In the genomic region with DNA sequence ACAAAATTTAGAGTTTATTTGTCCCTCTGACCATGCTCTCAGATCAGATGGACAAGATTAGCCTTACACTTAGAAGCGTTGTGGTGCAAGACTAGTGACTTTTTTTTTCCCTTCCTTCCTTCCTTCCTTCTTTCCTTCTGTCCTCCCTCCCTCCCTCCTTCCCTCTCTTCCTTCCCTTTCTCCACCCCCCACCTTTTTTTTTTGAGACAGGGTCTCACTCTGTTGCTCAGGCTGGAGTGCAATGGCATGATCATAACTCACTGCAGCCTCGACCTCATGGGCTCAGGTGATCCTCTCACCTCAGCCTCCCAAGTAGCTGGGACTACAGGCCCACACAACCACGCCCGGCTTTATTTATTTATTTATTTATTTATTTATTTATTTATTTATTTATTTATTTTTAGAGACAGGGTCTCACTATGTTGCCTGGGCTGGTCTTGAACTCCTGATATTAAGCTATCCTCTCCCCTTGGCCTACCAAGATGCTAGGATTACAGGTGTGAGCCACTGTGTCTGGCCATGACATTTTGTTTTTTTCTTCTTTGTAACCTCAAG, we compare ENCODE assay signal across 8 cellular contexts. TPM values are rescaled to one million over a fixed set of nuclear protein-coding genes. Genes with fewer than 3 reads are reported as not detected.
DNase-seq lines count a peak whose midpoint lies in the region; ATAC-seq and TF ChIP-seq lines count a peak whose summit lies in the region.
"Not testable (repeated sequence)": the region's sequence is repeated elsewhere in the genome, so short reads cannot be mapped to it uniquely, and the experiment has no call there.

No MANE protein-coding gene starts in this region.

- DNase-seq in A673 (ENCODE audit: low spot score); HFF-Myc (ENCODE audit: extremely low read depth, low read depth); activated B cell treated with CpG ODN at 0.5 μM for 24 hours; astrocyte of the spinal cord (ENCODE audit: low read depth, low spot score); epithelial cell of esophagus (ENCODE audit: low read depth); immature natural killer cell; natural killer cell treated with Interleukin-12 subunit alpha and Interleukin-12 subunit beta and Interleukin-15 and Interleukin-18, amount 100 ng/mL, for 72 hours (ENCODE audit: low spot score); spleen: not testable (repeated sequence)

- H3K27me3 Mint-ChIP-seq in activated B cell treated with CpG ODN at 0.5 μM for 24 hours; immature natural killer cell (ENCODE audit: low read depth in 3 of 3); natural killer cell treated with Interleukin-12 subunit alpha and Interleukin-12 subunit beta and Interleukin-15 and Interleukin-18, amount 100 ng/mL, for 72 hours: not testable (repeated sequence)

- intact Hi-C loops in A673 (cut with micrococcal nuclease; ENCODE audit: unreplicated experiment); activated B cell treated with CpG ODN at 0.5 μM for 24 hours (cut with micrococcal nuclease); spleen (cut with DNase I; ENCODE audit: low total_unique reads): not testable (repeated sequence)

- not testable (repeated sequence) for TF ChIP-seq CTCF in A673 (conservative IDR thresholded peaks at IDR 0.05; ENCODE audit: low read depth, low read length); HFF-Myc (IDR thresholded peaks at IDR 0.05; ENCODE audit: low read depth, low read length, missing control alignments); activated B cell treated with CpG ODN at 0.5 μM for 24 hours (IDR thresholded peaks at IDR 0.05); astrocyte of the spinal cord (IDR thresholded peaks at IDR 0.05; ENCODE audit: low read depth, low read length); epithelial cell of esophagus (IDR thresholded peaks at IDR 0.05; ENCODE audit: insufficient read depth, low read depth, low read length, missing control alignments); spleen (IDR thresholded peaks at IDR 0.05 in 8 of 11, conservative IDR thresholded peaks at IDR 0.05 in 3 of 11)

- 60 to 66% (median 66%) methylated on average over 4 of the region's 4 CpGs for WGBS in spleen, 5 donors

- H3K27me3 ChIP-seq in A673 (replicated peaks; ENCODE audit: insufficient read depth, low read depth, low read length, poor library complexity) = not testable (repeated sequence)
- H3K27me3 ChIP-seq in spleen (replicated peaks in 1 of 7) = peaks cover 0 to 16% (median 4%) of the 10 kb centered on the region in 7 donors

- H3K27ac ChIP-seq in A673 (ENCODE audit: low read depth, low read length, poor library complexity, severe bottlenecking) = not testable (repeated sequence)
- H3K27ac ChIP-seq in spleen = peak overlapping the region in 3 of 8 donors; percentile 1 to 47 (median 38)

- H3K4me3 Mint-ChIP-seq in activated B cell treated with CpG ODN at 0.5 μM for 24 hours (peak overlapping the region; percentile 90), immature natural killer cell (peak overlapping the region; percentile 82 to 96 (median 90))
- H3K4me3 Mint-ChIP-seq in natural killer cell treated with Interleukin-12 subunit alpha and Interleukin-12 subunit beta and Interleukin-15 and Interleukin-18, amount 100 ng/mL, for 72 hours = peak overlapping the region; percentile 83

- not testable (repeated sequence) for H3K9me3 Mint-ChIP-seq in activated B cell treated with CpG ODN at 0.5 μM for 24 hours; immature natural killer cell; natural killer cell treated with Interleukin-12 subunit alpha and Interleukin-12 subunit beta and Interleukin-15 and Interleukin-18, amount 100 ng/mL, for 72 hours

- H3K4me1 Mint-ChIP-seq in activated B cell treated with CpG ODN at 0.5 μM for 24 hours (peaks cover 33% of the 10 kb centered on the region), immature natural killer cell (peaks cover 13 to 14% of the 10 kb centered on the region in 2 donors)
- H3K4me1 Mint-ChIP-seq in natural killer cell treated with Interleukin-12 subunit alpha and Interleukin-12 subunit beta and Interleukin-15 and Interleukin-18, amount 100 ng/mL, for 72 hours (ENCODE audit: low read depth in 2 of 2) = peaks cover 8 to 20% of the 10 kb centered on the region in 2 donors

- POLR2A ChIA-PET in A673 (lab: Charles Lee; ENCODE audit: low non-redundant PET) = interaction anchor here (0.6 kb wide), 1 partner anchor 9 kb away, joined by 3 read pairs; no protein-coding TSS in a partner anchor
- POLR2A ChIA-PET in activated B cell treated with CpG ODN at 0.5 μM for 24 hours (lab: Charles Lee) = interaction anchor here (0.6 to 1.3 kb wide), 4 partner anchors 22 to 502 kb away, joined by 3 to 20 read pairs (median 5); a partner anchor contains a TSS

- not testable (repeated sequence) for H3K9me3 ChIP-seq in A673 (ENCODE audit: low read depth, low read length, poor library complexity, severe bottlenecking); spleen

- BruUV-seq in A673 (replicated peaks; lab: Mats Ljungman, UMichigan) = not testable (repeated sequence)

- H3K36me3 Mint-ChIP-seq in activated B cell treated with CpG ODN at 0.5 μM for 24 hours (ENCODE audit: low read depth); immature natural killer cell; natural killer cell treated with Interleukin-12 subunit alpha and Interleukin-12 subunit beta and Interleukin-15 and Interleukin-18, amount 100 ng/mL, for 72 hours: not testable (repeated sequence)

- not testable (repeated sequence) for TF ChIP-seq POLR2A in spleen (IDR thresholded peaks at IDR 0.05)

- H3K4me3 ChIP-seq in A673 (ENCODE audit: low read depth, low read length, poor library complexity, severe bottlenecking) = peak overlapping the region; percentile 49
- peak overlapping the region; percentile 44 for H3K4me3 ChIP-seq in HFF-Myc (replicated peaks; ENCODE audit: low read depth, low read length)
- peak overlapping the region; percentile 54 for H3K4me3 ChIP-seq in astrocyte of the spinal cord (ENCODE audit: low read depth, low read length)
- H3K4me3 ChIP-seq in epithelial cell of esophagus (ENCODE audit: low read length) = peak overlapping the region; percentile 52
- H3K4me3 ChIP-seq in spleen = peak overlapping the region; percentile 37 to 75 (median 46)

- H3K36me3 ChIP-seq in A673 (ENCODE audit: insufficient read depth, low read length, poor library complexity, severe bottlenecking); spleen: not testable (repeated sequence)

- H3K4me1 ChIP-seq in A673 (ENCODE audit: insufficient read depth, low read length, poor library complexity, severe bottlenecking) = not testable (repeated sequence)
- peaks cover 5 to 21% (median 16%) of the 10 kb centered on the region in 6 donors for H3K4me1 ChIP-seq in spleen

- ATAC-seq in activated B cell treated with CpG ODN at 0.5 μM for 24 hours (ENCODE audit: low read depth); natural killer cell treated with Interleukin-12 subunit alpha and Interleukin-12 subunit beta and Interleukin-15 and Interleukin-18, amount 100 ng/mL, for 72 hours: not testable (repeated sequence)

- in situ Hi-C loops in astrocyte of the spinal cord (cut with HindIII; ENCODE audit: low sequenced_read_pairs) = not testable (repeated sequence)

- H3K27ac Mint-ChIP-seq in activated B cell treated with CpG ODN at 0.5 μM for 24 hours (peak overlapping the region; percentile 50), immature natural killer cell (peak overlapping the region; percentile 57 to 82 (median 69))
- peak overlapping the region in 1 of 2 donors; percentile 61 for H3K27ac Mint-ChIP-seq in natural killer cell treated with Interleukin-12 subunit alpha and Interleukin-12 subunit beta and Interleukin-15 and Interleukin-18, amount 100 ng/mL, for 72 hours

- CTCF ChIA-PET in A673 (lab: Charles Lee) = interaction anchor here (0.5 to 0.7 kb wide), 2 partner anchors 218 to 1841 kb away, joined by 5 to 7 read pairs; no protein-coding TSS in a partner anchor
- CTCF ChIA-PET in activated B cell treated with CpG ODN at 0.5 μM for 24 hours (lab: Charles Lee) = interaction anchor here (1.0 kb wide), 1 partner anchor 56 kb away, joined by 3 read pairs; no protein-coding TSS in a partner anchor

RNA-seq across cellular contexts. Expression of a gene that starts 17.2 kb away (rescaled TPM):
- 0.81 and 1.3 TPM in 2 replicates for total RNA-seq in A673 (2021)
- total RNA-seq in activated B cell treated with CpG ODN at 0.5 μM for 24 hours = 0.53 and 1.5 TPM in 2 replicates
- polyA plus RNA-seq in immature natural killer cell = 1 to 10 TPM; 1.3 to 6.5 (median 2.8) TPM
- total RNA-seq in natural killer cell treated with Interleukin-12 subunit alpha and Interleukin-12 subunit beta and Interleukin-15 and Interleukin-18, amount 100 ng/mL, for 72 hours = 1 to 10 TPM in 1 of 2 donors, under 1 TPM in 1; 0.78 to 1.1 TPM
- total RNA-seq in spleen = 1 to 10 TPM in 2 of 7 donors, under 1 TPM in 3, not detected in 2; 0.43 to 1.4 (median 0.77) TPM
- 1 to 10 TPM in 2 of 3 donors, under 1 TPM in 1; 0.91 to 1.6 (median 1.3) TPM for polyA plus RNA-seq in spleen

RNA-seq across cellular contexts. Expression of a gene that starts 22.4 kb away (rescaled TPM):
- total RNA-seq in A673 (2021) = 59.3 and 60.6 TPM in 2 replicates
- total RNA-seq in activated B cell treated with CpG ODN at 0.5 μM for 24 hours = 98.5 and 116 TPM in 2 replicates
- 10 to 100 TPM; 69.8 to 98.9 (median 75.0) TPM for polyA plus RNA-seq in immature natural killer cell
- total RNA-seq in natural killer cell treated with Interleukin-12 subunit alpha and Interleukin-12 subunit beta and Interleukin-15 and Interleukin-18, amount 100 ng/mL, for 72 hours = 100 to 1,000 TPM; 111 to 115 TPM
- 100 to 1,000 TPM in 3 of 7 donors, 10 to 100 TPM in 4; 70.9 to 176 (median 98.2) TPM for total RNA-seq in spleen
- polyA plus RNA-seq in spleen = 10 to 100 TPM; 34.5 to 56.1 (median 49.8) TPM

RNA-seq across cellular contexts. Expression of a gene that starts 28.9 kb away (rescaled TPM):
- 6.1 and 8.4 TPM in 2 replicates for total RNA-seq in A673 (2021)
- total RNA-seq in activated B cell treated with CpG ODN at 0.5 μM for 24 hours = 9.2 and 9.3 TPM in 2 replicates
- polyA plus RNA-seq in immature natural killer cell = 1 to 10 TPM in 2 of 3 donors, not detected in 1; 1.9 to 4.7 TPM
- 1 to 10 TPM; 2.7 to 4.3 TPM for total RNA-seq in natural killer cell treated with Interleukin-12 subunit alpha and Interleukin-12 subunit beta and Interleukin-15 and Interleukin-18, amount 100 ng/mL, for 72 hours
- 1 to 10 TPM; 5.3 to 9.2 (median 6.1) TPM for total RNA-seq in spleen
- polyA plus RNA-seq in spleen = 1 to 10 TPM; 4.9 to 5.5 (median 5.0) TPM

RNA-seq across cellular contexts. Expression of a gene that starts 35.9 kb away (rescaled TPM):
- total RNA-seq in A673 (2021) (19.8 and 20.6 TPM in 2 replicates), activated B cell treated with CpG ODN at 0.5 μM for 24 hours (28.5 and 33.4 TPM in 2 replicates), spleen (10 to 100 TPM; 18.7 to 30.8 (median 26.4) TPM)
- polyA plus RNA-seq in immature natural killer cell (10 to 100 TPM in 1 of 3 donors, 1 to 10 TPM in 2; 7.6 to 14.9 (median 9.6) TPM), spleen (1 to 10 TPM; 3.8 to 7.2 (median 4.2) TPM)
- total RNA-seq in natural killer cell treated with Interleukin-12 subunit alpha and Interleukin-12 subunit beta and Interleukin-15 and Interleukin-18, amount 100 ng/mL, for 72 hours = 10 to 100 TPM; 26.5 to 33.3 TPM
